Comparison of ENCODE assay signal across 26 cellular contexts in genomic region chr9:35938474-35939145, GRCh38. TPM values are rescaled to one million over a fixed set of nuclear protein-coding genes. Genes with fewer than 3 reads are reported as not detected.
DNase-seq lines count a peak whose midpoint lies in the region.
"Had no signal": no experiment of that assay in that cellular context is flagged by ENCODE, and none has a peak within 500 bp of the region (broad histone marks: within the 10 kb centered on the region; RNA-seq: fewer than 3 reads in every experiment).

No MANE protein-coding gene starts in this region.

- no peaks in the 10 kb centered on the region for H3K27me3 ChIP-seq in thymus (ENCODE audit: control insufficient read depth, insufficient read depth)
- H3K27me3 ChIP-seq: esophagus squamous epithelium, MG63, upper lobe of right lung had no signal

- WGBS in thymus, result 63% methylated on average over 8 of the region's 8 CpGs

- no peaks in the 10 kb centered on the region for H3K36me3 ChIP-seq in KOPT-K1 (ENCODE audit: insufficient read depth, low read length)
- no peaks in the 10 kb centered on the region for H3K36me3 ChIP-seq in thymus (ENCODE audit: control insufficient read depth, insufficient read depth)
- H3K36me3 ChIP-seq: esophagus squamous epithelium, prostate gland, upper lobe of right lung had no signal

- no peak overlapping the region for H3K4me3 Mint-ChIP-seq in activated naive CD4-positive, alpha-beta T cell treated with anti-CD3 and anti-CD28 coated beads, Interleukin-2, amount 50 U/mL, for 24 hours
- H3K4me3 Mint-ChIP-seq: activated naive CD8-positive, alpha-beta T cell treated with anti-CD3 and anti-CD28 coated beads, Interleukin-2, amount 10 ng/mL, durations not matched to agents 7 days and 5 days; central memory CD8-positive, alpha-beta T cell; stimulated activated naive CD8-positive, alpha-beta T cell treated with anti-CD3 and anti-CD28 coated beads, Interleukin-15, Interleukin-2, amounts not matched to agents 100 ng/mL and 50 ng/mL, for 24 hours had no signal

- H3K27ac ChIP-seq in KOPT-K1 (ENCODE audit: low read depth, low read length, poor library complexity, severe bottlenecking) (peak overlapping the region; percentile 93), thymus (ENCODE audit: low read depth) (peak overlapping the region; percentile 53)
- H3K27ac ChIP-seq: esophagus squamous epithelium, prostate gland, upper lobe of right lung had no signal

- H3K4me1 ChIP-seq in thymus (ENCODE audit: control insufficient read depth, insufficient read depth, low read length), result peaks cover 40% of the 10 kb centered on the region
- H3K4me1 ChIP-seq: esophagus squamous epithelium, prostate gland had no signal

- no peaks in the 10 kb centered on the region for H3K27me3 Mint-ChIP-seq in activated naive CD4-positive, alpha-beta T cell treated with anti-CD3 and anti-CD28 coated beads, Interleukin-2, amount 50 U/mL, for 24 hours
- H3K27me3 Mint-ChIP-seq: activated naive CD8-positive, alpha-beta T cell treated with anti-CD3 and anti-CD28 coated beads, Interleukin-2, amount 10 ng/mL, durations not matched to agents 7 days and 5 days; central memory CD8-positive, alpha-beta T cell; stimulated activated naive CD8-positive, alpha-beta T cell treated with anti-CD3 and anti-CD28 coated beads, Interleukin-15, Interleukin-2, amounts not matched to agents 100 ng/mL and 50 ng/mL, for 24 hours had no signal

- H3K9me3 ChIP-seq in KOPT-K1 (ENCODE audit: insufficient read depth, low read length, poor library complexity, severe bottlenecking) (peaks cover 7% of the 10 kb centered on the region), thymus (ENCODE audit: control insufficient read depth) (no peaks in the 10 kb centered on the region)
- H3K9me3 ChIP-seq: esophagus squamous epithelium, prostate gland, upper lobe of right lung had no signal

- H3K36me3 Mint-ChIP-seq in activated naive CD4-positive, alpha-beta T cell treated with anti-CD3 and anti-CD28 coated beads, Interleukin-2, amount 50 U/mL, for 24 hours, result peaks cover 3% of the 10 kb centered on the region

- H3K9me3 Mint-ChIP-seq in activated naive CD4-positive, alpha-beta T cell treated with anti-CD3 and anti-CD28 coated beads, Interleukin-2, amount 50 U/mL, for 24 hours, result no peaks in the 10 kb centered on the region
- H3K9me3 Mint-ChIP-seq: central memory CD8-positive, alpha-beta T cell had no signal

- H3K27ac Mint-ChIP-seq in activated naive CD4-positive, alpha-beta T cell treated with anti-CD3 and anti-CD28 coated beads, Interleukin-2, amount 50 U/mL, for 24 hours, result peak overlapping the region; percentile 84
- H3K27ac Mint-ChIP-seq: activated naive CD8-positive, alpha-beta T cell treated with anti-CD3 and anti-CD28 coated beads, Interleukin-2, amount 10 ng/mL, durations not matched to agents 7 days and 5 days; stimulated activated naive CD8-positive, alpha-beta T cell treated with anti-CD3 and anti-CD28 coated beads, Interleukin-15, Interleukin-2, amounts not matched to agents 100 ng/mL and 50 ng/mL, for 24 hours had no signal

- H3K4me1 Mint-ChIP-seq in activated naive CD4-positive, alpha-beta T cell treated with anti-CD3 and anti-CD28 coated beads, Interleukin-2, amount 50 U/mL, for 24 hours, result peaks cover 72% of the 10 kb centered on the region

- H3K4me3 ChIP-seq in thymus (ENCODE audit: low read length), result no peak overlapping the region
- H3K4me3 ChIP-seq: esophagus squamous epithelium, lung, MG63, prostate gland, upper lobe of right lung had no signal

- DNase-seq in activated naive CD4-positive, alpha-beta T cell treated with anti-CD3 and anti-CD28 coated beads, Interleukin-2, amount 50 U/mL, for 16 hours, result no peak
- DNase-seq in kidney tubule cell (ENCODE audit: low spot score) (peak; percentile 48), retina (no peak), epidermal melanocyte (ENCODE audit: insufficient read length, low spot score) (no peak), DMS114 treated with DMSO at 0.1 percent for 48 hours (lab: John Stamatoyannopoulos, UW; ENCODE audit: unreplicated experiment) (no peak)
- DNase-seq: activated naive CD8-positive, alpha-beta T cell treated with anti-CD3 and anti-CD28 coated beads, Interleukin-2, amount 10 ng/mL, durations not matched to agents 7 days and 5 days; Calu3; dermis blood vessel endothelial cell; esophagus squamous epithelium; foreskin melanocyte; GOT3; kidney glomerular epithelial cell; MG63; NCI-H1105 treated with DMSO at 0.1 percent for 48 hours; NCI-H2029; NCI-H2227 treated with DMSO at 0.1 percent for 48 hours; NCI-H748 treated with DMSO at 0.1 percent for 48 hours; SW 1271; upper lobe of right lung had no signal

RNA-seq across cellular contexts. Expression of gene OR2S2, which starts 19.3 kb away (rescaled TPM):
- 0.02 TPM for polyA plus RNA-seq in thymus
- polyA plus RNA-seq: lung had no signal

RNA-seq across cellular contexts. Expression of gene SPAAR, which starts 29.3 kb away (rescaled TPM):
- polyA plus RNA-seq in thymus, result 1.2 TPM

RNA-seq across cellular contexts. Expression of gene HRCT1, which starts 32.6 kb away (rescaled TPM):
- polyA plus RNA-seq in thymus, result 6.1 TPM
